In the genomic region with DNA sequence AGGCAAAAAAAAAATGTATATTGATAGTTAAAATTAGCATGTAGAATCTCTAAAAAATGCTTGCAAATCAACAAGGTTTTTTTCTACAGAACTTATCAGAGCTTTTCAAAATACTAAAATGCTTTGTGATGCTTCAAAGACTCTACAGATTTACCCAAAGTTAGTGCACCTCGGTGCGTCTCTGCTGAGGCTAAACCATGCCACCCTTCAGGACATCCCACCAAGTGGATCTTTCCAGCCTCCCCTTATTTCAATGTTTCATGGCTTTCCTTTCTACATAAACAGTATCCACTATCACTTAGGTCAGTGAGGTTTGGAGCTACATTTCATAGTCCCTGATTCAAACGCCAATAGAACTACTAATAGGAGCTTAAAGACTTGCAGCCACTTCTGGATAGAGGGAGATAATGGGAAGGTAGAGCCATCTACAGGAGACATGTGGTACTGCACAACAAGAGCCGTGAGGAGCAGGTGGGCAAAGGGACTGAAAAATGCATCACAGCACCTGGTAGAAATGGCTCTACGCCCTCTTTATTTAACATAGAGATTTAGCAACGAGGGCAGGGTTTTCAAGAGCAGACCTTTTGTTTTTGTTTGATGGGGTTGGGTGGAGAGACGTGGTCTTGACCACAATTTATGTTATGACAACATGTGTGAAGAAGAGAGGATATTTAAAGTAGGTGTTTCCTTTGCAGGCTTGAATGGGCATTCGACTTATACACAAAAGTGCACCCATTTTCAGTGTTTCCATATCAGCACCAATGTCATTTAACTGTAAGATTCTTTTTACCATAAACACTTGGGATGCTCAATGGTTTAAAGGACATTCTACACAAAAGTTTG, we compare ENCODE assay signal across 1 cellular context.
TF ChIP-seq lines count a peak whose summit lies in the region.

No MANE protein-coding gene starts in this region.

TF ChIP-seq in WTC11, 78 proteins besides CTCF, POLR2A, EP300 and RAD21 (continued from another document):
- TF ChIP-seq, protein P1, sequence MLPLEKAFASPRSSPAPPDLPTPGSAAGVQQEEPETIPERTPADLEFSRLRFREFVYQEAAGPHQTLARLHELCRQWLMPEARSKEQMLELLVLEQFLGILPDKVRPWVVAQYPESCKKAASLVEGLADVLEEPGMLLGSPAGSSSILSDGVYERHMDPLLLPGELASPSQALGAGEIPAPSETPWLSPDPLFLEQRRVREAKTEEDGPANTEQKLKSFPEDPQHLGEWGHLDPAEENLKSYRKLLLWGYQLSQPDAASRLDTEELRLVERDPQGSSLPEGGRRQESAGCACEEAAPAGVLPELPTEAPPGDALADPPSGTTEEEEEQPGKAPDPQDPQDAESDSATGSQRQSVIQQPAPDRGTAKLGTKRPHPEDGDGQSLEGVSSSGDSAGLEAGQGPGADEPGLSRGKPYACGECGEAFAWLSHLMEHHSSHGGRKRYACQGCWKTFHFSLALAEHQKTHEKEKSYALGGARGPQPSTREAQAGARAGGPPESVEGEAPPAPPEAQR (CRISPR knock-in tag; IDR thresholded peaks at IDR 0.05) = no peak
- TF ChIP-seq TCF7 (CRISPR knock-in tag; IDR thresholded peaks at IDR 0.05; ENCODE audit: low read depth) (no peak), KAT7 (CRISPR knock-in tag; IDR thresholded peaks at IDR 0.05; ENCODE audit: borderline replicate concordance) (no peak)
